ENCODE assay signal across 8 cellular contexts in the genomic region with DNA sequence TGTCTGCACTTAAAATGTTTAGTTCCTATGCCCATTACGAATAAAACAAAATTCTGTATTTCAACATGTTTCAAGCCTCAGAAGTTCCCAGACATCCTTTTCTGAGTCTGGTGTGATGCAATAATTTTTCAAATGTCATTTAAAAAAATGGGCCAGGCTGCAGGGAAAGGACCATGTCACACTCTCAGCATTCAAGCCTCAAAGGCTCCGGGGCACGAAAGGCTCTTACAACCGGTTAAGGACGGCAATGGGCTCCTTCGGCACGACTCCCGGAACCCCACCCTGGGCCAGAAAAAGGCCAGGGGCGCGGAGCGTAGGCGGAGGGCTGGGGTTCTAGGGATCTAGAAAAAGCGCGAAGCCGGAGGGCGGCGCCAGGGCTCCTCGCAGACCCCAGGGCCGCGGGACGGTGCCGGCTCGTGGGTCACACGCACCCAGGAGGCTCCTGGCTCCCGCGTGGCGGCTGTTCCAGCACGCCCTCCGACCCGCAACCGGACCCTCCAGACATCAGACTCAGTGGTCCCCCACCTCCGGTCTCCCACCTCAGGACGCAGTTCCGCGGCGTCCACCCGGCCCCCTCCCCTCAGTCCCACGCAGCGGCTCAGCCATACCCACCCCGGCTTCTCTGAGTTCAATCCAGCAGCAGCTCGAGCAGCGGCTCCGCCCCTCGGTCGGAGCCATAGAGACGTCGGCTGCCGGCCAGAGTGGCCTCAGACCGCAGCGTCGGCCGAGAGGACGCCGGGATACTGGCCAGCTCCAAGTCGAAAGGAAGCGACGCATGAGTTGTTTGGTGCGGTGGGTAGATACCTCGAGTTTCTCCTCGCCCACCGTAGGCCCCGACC. TPM values are rescaled to one million over a fixed set of nuclear protein-coding genes. Genes with fewer than 3 reads are reported as not detected.
A peak's percentile ranks its signal among the peaks of the same experiment; 100 is the strongest.
DNase-seq lines count a peak whose midpoint lies in the region; ATAC-seq, FAIRE-seq and TF ChIP-seq lines count a peak whose summit lies in the region.

A gene with protein sequence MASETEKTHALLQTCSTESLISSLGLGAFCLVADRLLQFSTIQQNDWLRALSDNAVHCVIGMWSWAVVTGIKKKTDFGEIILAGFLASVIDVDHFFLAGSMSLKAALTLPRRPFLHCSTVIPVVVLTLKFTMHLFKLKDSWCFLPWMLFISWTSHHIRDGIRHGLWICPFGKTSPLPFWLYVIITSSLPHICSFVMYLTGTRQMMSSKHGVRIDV (minus strand): TSS at position 656 of the 839 bp plus-strand sequence. CDS start 29,896 bp downstream, outside the sequence.

- ATAC-seq in GM21515 (IDR thresholded peaks at IDR 0.05; ENCODE audit: unreplicated experiment) (peak; percentile 91), mucosa of descending colon (peak; percentile 95)

- no peak for FAIRE-seq in D721Med (lab: Jason Lieb, UNC)

- intact Hi-C loops in mucosa of descending colon (cut with DNase I, micrococcal nuclease), result loop anchor here in 1 of 2 donors (10.0 kb wide), 1 partner anchor 89 kb away; no protein-coding TSS in a partner anchor

- H3K36me3 ChIP-seq in mucosa of descending colon (ENCODE audit: low read depth), result no peaks in the 10 kb centered on the region

- H3K9me3 ChIP-seq in mucosa of descending colon, result no peaks in the 10 kb centered on the region

- H3K4me3 ChIP-seq in mucosa of descending colon, result peak within 1 kb of the TSS; percentile 46

- peaks cover 22% of the 10 kb centered on the region for H3K4me1 ChIP-seq in mucosa of descending colon (ENCODE audit: low read depth)

- peak; percentile 58 for DNase-seq in D721Med (ENCODE audit: insufficient read length, low spot score)
- DNase-seq in HuH-7 (ENCODE audit: low spot score), result peak; percentile 93
- DNase-seq in OCI-M1 (lab: John Stamatoyannopoulos, UW), result peak; percentile 96
- peak; percentile 80 for DNase-seq in activated T-cell treated with anti-CD3 and anti-CD28 coated beads for 24 hours (ENCODE audit: low read depth)
- DNase-seq in epidermal melanocyte (ENCODE audit: insufficient read length, low spot score), result peak; percentile 65
- peak; percentile 94 to 96 (median 95) for DNase-seq in mucosa of descending colon
- peak; percentile 78 for DNase-seq in stimulated activated CD8-positive, alpha-beta memory T cell treated with anti-CD3 and anti-CD28 coated beads, Interleukin-4, amount 100 ng/mL, for 24 hours (ENCODE audit: low read depth)

- TF ChIP-seq CTCF in D721Med (IDR thresholded peaks at IDR 0.05; ENCODE audit: insufficient read depth, missing control alignments) (peak; percentile 2), mucosa of descending colon (IDR thresholded peaks at IDR 0.05) (no peak)

RNA-seq across cellular contexts. Expression of the gene that starts here (rescaled TPM):
- total RNA-seq in mucosa of descending colon, result 10 to 100 TPM in 2 of 3 donors, 1 to 10 TPM in 1; 8.2 to 10.7 (median 10.6) TPM

Comparison
In these comparisons a context has a peak if more than half of its experiments do, and no peak if none do; other contexts are left out.
1. Peak in every context shown above with its lines: DNase-seq, ATAC-seq and H3K4me3 ChIP-seq.